Comparison of ENCODE assay signal across 13 cellular contexts in the genomic region with DNA sequence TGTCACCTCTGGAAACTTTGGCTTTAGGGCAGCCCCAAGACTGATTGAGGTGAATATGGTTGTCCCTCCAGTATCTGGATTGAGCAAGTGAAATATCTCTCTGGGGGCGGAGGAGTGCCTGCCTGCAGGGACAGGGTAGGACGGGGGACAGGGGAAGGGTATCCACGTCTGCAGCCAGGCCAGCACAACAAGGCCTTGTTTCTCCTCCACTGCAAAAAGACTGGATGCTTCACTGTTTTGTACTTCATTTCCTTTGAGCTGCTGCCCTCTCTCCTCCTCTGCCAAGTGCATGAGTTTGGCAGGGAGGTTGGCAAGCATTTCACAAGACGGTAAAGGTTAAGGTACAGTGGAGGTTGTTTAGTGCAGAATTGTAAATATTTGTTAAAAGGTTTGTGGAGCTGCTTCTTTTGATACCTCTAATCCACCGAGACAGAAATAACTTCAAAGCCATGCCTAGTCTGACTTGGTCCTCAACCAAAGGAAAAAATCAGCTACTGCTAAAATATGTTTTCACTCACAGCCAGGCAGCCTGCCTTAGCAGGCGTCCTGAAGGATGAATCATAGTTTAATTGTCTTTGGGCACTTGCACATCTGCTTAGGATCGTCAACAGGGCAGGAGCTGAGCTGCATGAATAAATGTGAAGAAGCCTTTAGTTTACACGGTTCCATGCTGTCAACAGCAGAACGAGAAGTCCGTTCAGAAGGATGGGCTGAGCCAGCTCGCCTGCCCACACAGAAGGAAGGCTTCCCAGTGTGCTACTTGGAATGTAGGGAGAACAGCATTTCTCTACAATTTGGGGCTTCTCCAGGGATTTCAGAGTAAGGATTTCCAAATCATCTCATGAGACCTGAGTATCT.
DNase-seq lines count a peak whose midpoint lies in the region; ATAC-seq, FAIRE-seq and TF ChIP-seq lines count a peak whose summit lies in the region.
"Had no signal": no experiment of that assay in that cellular context is flagged by ENCODE, and none has a peak within 500 bp of the region (broad histone marks: within the 10 kb centered on the region; RNA-seq: fewer than 3 reads in every experiment).

No MANE protein-coding gene starts in this region.

- no peak for TF ChIP-seq CTCF in keratinocyte (optimal IDR thresholded peaks at IDR 0.05 in 1 of 3, IDR thresholded peaks at IDR 0.05 in 1 of 3, conservative IDR thresholded peaks at IDR 0.05 in 1 of 3; ENCODE audit: extremely low read depth in 1 of 3, insufficient read depth in 2 of 3, low read length in 3 of 3)

- H3K4me3 ChIP-seq in adipocyte (ENCODE audit: low read length), result no peak overlapping the region
- H3K4me3 ChIP-seq in keratinocyte (ENCODE audit: control insufficient read depth in 2 of 3, extremely low read depth in 1 of 3, insufficient read depth in 2 of 3, low read depth in 1 of 3, low read length in 3 of 3), result no peak overlapping the region
- H3K4me3 ChIP-seq in aorta (ENCODE audit: low read length in 2 of 2), result no peak overlapping the region
- H3K4me3 ChIP-seq: BLaER1 treated with 17β-estradiol and CSF1 and Interleukin-3, amounts not matched to agents 10 nM and 100 nM had no signal

- H3K27ac ChIP-seq in keratinocyte (ENCODE audit: control insufficient read depth, insufficient read depth, low read length) (no peak overlapping the region), aorta (ENCODE audit: low read depth in 1 of 2, low read length in 2 of 2) (no peak overlapping the region)
- H3K27ac ChIP-seq: BLaER1 treated with 17β-estradiol and CSF1 and Interleukin-3, amounts not matched to agents 10 nM and 100 nM had no signal

- no peak overlapping the region for H3K4me2 ChIP-seq in keratinocyte (ENCODE audit: control insufficient read depth, extremely low read depth, insufficient read depth, low read depth, low read length)
- H3K4me2 ChIP-seq: BLaER1 treated with 17β-estradiol and CSF1 and Interleukin-3, amounts not matched to agents 10 nM and 100 nM had no signal

- no peaks in the 10 kb centered on the region for H3K79me2 ChIP-seq in keratinocyte (ENCODE audit: control insufficient read depth, insufficient read depth, low read length)

- intact Hi-C loops in aorta (cut with DNase I), result no loop called here

- dilution Hi-C loops in keratinocyte (cut with MboI; ENCODE audit: extremely low pct_ligation_motif_present, low sequenced_read_pairs), result no loop called here

- H2AFZ ChIP-seq in keratinocyte (ENCODE audit: control insufficient read depth, low read length), result no peak overlapping the region

- ATAC-seq in aorta (ENCODE audit: low FRiP score) (peak; percentile 41), GM18519 (IDR thresholded peaks at IDR 0.05; ENCODE audit: low FRiP score, unreplicated experiment) (no peak), GM21526 (IDR thresholded peaks at IDR 0.05; ENCODE audit: low FRiP score, unreplicated experiment) (no peak)
- ATAC-seq: activated naive CD8-positive, alpha-beta T cell treated with anti-CD3 and anti-CD28 coated beads, Interleukin-2, amount 50 U/mL, for 24 hours; stimulated activated memory B cell treated with anti-CD40 and anti-IgM and Interleukin-4, amounts not matched to agents 10 μg/mL and 1 μg/mL and 100 μg/mL, for 72 hours had no signal

- WGBS in aorta, 2 donors, result 39 to 43% methylated on average over 11 of the region's 11 CpGs

- no peaks in the 10 kb centered on the region for H3K9me1 ChIP-seq in keratinocyte (ENCODE audit: control insufficient read depth, extremely low read depth, insufficient read depth, low read length)

- no peaks in the 10 kb centered on the region for H3K27me3 ChIP-seq in adipocyte (replicated peaks; ENCODE audit: control insufficient read depth, insufficient read depth, low read length)
- H3K27me3 ChIP-seq in keratinocyte (ENCODE audit: control insufficient read depth, extremely low read depth, insufficient read depth, low read length), result no peaks in the 10 kb centered on the region
- no peaks in the 10 kb centered on the region for H3K27me3 ChIP-seq in aorta (ENCODE audit: control insufficient read depth in 1 of 2, insufficient read depth in 2 of 2, low read length in 1 of 2)
- H3K27me3 ChIP-seq: BLaER1 treated with 17β-estradiol and CSF1 and Interleukin-3, amounts not matched to agents 10 nM and 100 nM had no signal

- peaks cover 10% of the 10 kb centered on the region for H3K4me1 ChIP-seq in adipocyte (ENCODE audit: control insufficient read depth, insufficient read depth, low read length)
- peaks cover 16% of the 10 kb centered on the region for H3K4me1 ChIP-seq in keratinocyte (ENCODE audit: control insufficient read depth, extremely low read depth, insufficient read depth, low read length)
- H3K4me1 ChIP-seq in aorta (ENCODE audit: control insufficient read depth in 1 of 2, insufficient read depth in 2 of 2, low read length in 2 of 2), result no peaks in the 10 kb centered on the region
- H3K4me1 ChIP-seq: BLaER1 treated with 17β-estradiol and CSF1 and Interleukin-3, amounts not matched to agents 10 nM and 100 nM had no signal

- no peak overlapping the region for H3K9ac ChIP-seq in adipocyte (ENCODE audit: low read length)
- no peak overlapping the region for H3K9ac ChIP-seq in keratinocyte (ENCODE audit: control insufficient read depth, extremely low read depth, insufficient read depth, low read length)
- H3K9ac ChIP-seq: BLaER1 treated with 17β-estradiol and CSF1 and Interleukin-3, amounts not matched to agents 10 nM and 100 nM had no signal

- no peaks in the 10 kb centered on the region for H4K20me1 ChIP-seq in keratinocyte (ENCODE audit: control insufficient read depth, extremely low read depth, insufficient read depth, low read length)
- H4K20me1 ChIP-seq: BLaER1 treated with 17β-estradiol and CSF1 and Interleukin-3, amounts not matched to agents 10 nM and 100 nM had no signal

- no peaks in the 10 kb centered on the region for H3K36me3 ChIP-seq in adipocyte (ENCODE audit: control insufficient read depth, insufficient read depth, low read length, severe bottlenecking)
- no peaks in the 10 kb centered on the region for H3K36me3 ChIP-seq in keratinocyte (ENCODE audit: control insufficient read depth in 2 of 2, extremely low read depth in 1 of 2, insufficient read depth in 2 of 2, low read length in 2 of 2)
- H3K36me3 ChIP-seq in aorta (ENCODE audit: control insufficient read depth in 1 of 2, insufficient read depth in 2 of 2, low read length in 1 of 2), result no peaks in the 10 kb centered on the region
- H3K36me3 ChIP-seq: BLaER1 treated with 17β-estradiol and CSF1 and Interleukin-3, amounts not matched to agents 10 nM and 100 nM had no signal

- DNase-seq in SHP77 treated with DMSO at 0.1 percent for 48 hours (lab: John Stamatoyannopoulos, UW) (peak; percentile 7), SHP77 (lab: John Stamatoyannopoulos, UW) (no peak), adipocyte (ENCODE audit: low read depth) (peak; percentile 53), keratinocyte (ENCODE audit: low read depth, low spot score) (no peak), aorta (no peak)
- DNase-seq in activated CD4-positive, alpha-beta T cell treated with anti-CD3 and anti-CD28 coated beads for 1 hour, result no peak
- DNase-seq: activated CD4-positive, alpha-beta memory T cell treated with anti-CD3 and anti-CD28 coated beads for 36 hours; activated naive CD8-positive, alpha-beta T cell treated with anti-CD3 and anti-CD28 coated beads, Interleukin-2, amount 50 U/mL, for 24 hours; Right ventricle myocardium superior had no signal

- peak; percentile 74 for FAIRE-seq in keratinocyte (lab: Jason Lieb, UNC)

- no peaks in the 10 kb centered on the region for H3K9me3 ChIP-seq in adipocyte (ENCODE audit: control insufficient read depth, low read length)
- H3K9me3 ChIP-seq in keratinocyte (ENCODE audit: control insufficient read depth, low read depth, low read length), result no peaks in the 10 kb centered on the region
- H3K9me3 ChIP-seq in aorta (ENCODE audit: control insufficient read depth, low read length), result no peaks in the 10 kb centered on the region
- H3K9me3 ChIP-seq: BLaER1 treated with 17β-estradiol and CSF1 and Interleukin-3, amounts not matched to agents 10 nM and 100 nM had no signal

Comparison
In these comparisons a context has a peak if more than half of its experiments do, and no peak if none do; other contexts are left out.
1. DNase-seq: peak in SHP77 treated with DMSO at 0.1 percent for 48 hours (single experiment) and adipocyte (single experiment); none in SHP77 (0 of 2), keratinocyte (single experiment), aorta (0 of 2) and activated CD4-positive, alpha-beta T cell treated with anti-CD3 and anti-CD28 coated beads for 1 hour (single experiment).